18 cellular contexts compared by ENCODE assay signal in genomic region chr16:11624205-11624604, GRCh38. TPM values are rescaled to one million over a fixed set of nuclear protein-coding genes. Genes with fewer than 3 reads are reported as not detected.
DNase-seq lines count a peak whose midpoint lies in the region; ATAC-seq and TF ChIP-seq lines count a peak whose summit lies in the region.
"Had no signal": no experiment of that assay in that cellular context is flagged by ENCODE, and none has a peak within 500 bp of the region (broad histone marks: within the 10 kb centered on the region; RNA-seq: fewer than 3 reads in every experiment).

No MANE protein-coding gene starts in this region.

- POLR2A ChIA-PET in OCI-LY7 (lab: Charles Lee), result interaction anchor here (0.6 kb wide), 1 partner anchor 30 kb away, joined by 3 read pairs; no protein-coding TSS in a partner anchor
- POLR2A ChIA-PET in PC-9 (lab: Charles Lee; ENCODE audit: unreplicated experiment), result no interaction called here

- peaks cover 0 to 9% of the 10 kb centered on the region in 2 donors for H3K9me3 Mint-ChIP-seq in activated naive CD4-positive, alpha-beta T cell treated with anti-CD3 and anti-CD28 coated beads, Interleukin-2, amount 50 U/mL, for 72 hours
- H3K9me3 Mint-ChIP-seq in immature natural killer cell, result no peaks in the 10 kb centered on the region
- H3K9me3 Mint-ChIP-seq in stimulated activated naive B cell treated with anti-CD40 and anti-IgM and Interleukin-4, amounts not matched to agents 10 μg/mL and 1 μg/mL and 100 μg/mL, for 72 hours, result peaks cover 4% of the 10 kb centered on the region in 2 donors

- TF ChIP-seq CTCF in OCI-LY7 (conservative IDR thresholded peaks at IDR 0.05; ENCODE audit: low read length) (no peak), PC-9 (conservative IDR thresholded peaks at IDR 0.05) (no peak)

- H3K27me3 ChIP-seq in PC-9 (ENCODE audit: insufficient read depth, low read depth), result no peaks in the 10 kb centered on the region
- H3K27me3 ChIP-seq: ovary had no signal

- BruUV-seq in OCI-LY7 (replicated peaks; lab: Mats Ljungman, UMichigan) (no TSS peak), PC-9 (replicated peaks; lab: Mats Ljungman, UMichigan) (no TSS peak)

- no peak for ATAC-seq in activated naive CD4-positive, alpha-beta T cell treated with anti-CD3 and anti-CD28 coated beads, Interleukin-2, amount 50 U/mL, for 72 hours
- ATAC-seq in stimulated activated naive B cell treated with anti-CD40 and anti-IgM and Interleukin-4, amounts not matched to agents 10 μg/mL and 1 μg/mL and 100 μg/mL, for 72 hours (replicated peaks), result no peak
- ATAC-seq: HCT116 had no signal

- H3K79me2 ChIP-seq in OCI-LY7 (ENCODE audit: insufficient read depth, low read depth, low read length) (no peaks in the 10 kb centered on the region), PC-9 (ENCODE audit: low read depth) (no peaks in the 10 kb centered on the region)

- no peaks in the 10 kb centered on the region for H3K9me2 ChIP-seq in OCI-LY7 (ENCODE audit: insufficient read depth, low read length)
- no peaks in the 10 kb centered on the region for H3K9me2 ChIP-seq in PC-9 (ENCODE audit: insufficient read depth)

- no peak overlapping the region for H3K4me3 ChIP-seq in OCI-LY7 (ENCODE audit: low read depth, low read length, poor library complexity, severe bottlenecking)
- no peak overlapping the region for H3K4me3 ChIP-seq in PC-9
- H3K4me3 ChIP-seq: ovary had no signal

- peaks cover 8% of the 10 kb centered on the region for H3K36me3 ChIP-seq in OCI-LY7 (ENCODE audit: insufficient read depth, low read length)
- no peaks in the 10 kb centered on the region for H3K36me3 ChIP-seq in PC-9 (ENCODE audit: low read depth)
- H3K36me3 ChIP-seq: ovary, WERI-Rb-1 had no signal

- H2AFZ ChIP-seq in OCI-LY7 (ENCODE audit: low read length) (peak overlapping the region; percentile 88), PC-9 (no peak overlapping the region)

- peak overlapping the region; percentile 99 for H3K27ac ChIP-seq in OCI-LY7 (ENCODE audit: low read depth, low read length, poor library complexity, severe bottlenecking)
- no peak overlapping the region for H3K27ac ChIP-seq in PC-9
- H3K27ac ChIP-seq: ovary, WERI-Rb-1 had no signal

- H3K9me3 ChIP-seq in OCI-LY7 (ENCODE audit: low read length) (peaks cover 12% of the 10 kb centered on the region), PC-9 (ENCODE audit: insufficient read depth, low read depth) (no peaks in the 10 kb centered on the region)
- H3K9me3 ChIP-seq: ovary had no signal

- H3K4me1 ChIP-seq in OCI-LY7 (ENCODE audit: insufficient read depth, low read length, poor library complexity, severe bottlenecking), result peaks cover 93% of the 10 kb centered on the region
- peaks cover 40% of the 10 kb centered on the region for H3K4me1 ChIP-seq in PC-9 (replicated peaks; ENCODE audit: insufficient read depth)

- peak overlapping the region; percentile 48 for H3K4me2 ChIP-seq in OCI-LY7 (ENCODE audit: low read length)
- H3K4me2 ChIP-seq in PC-9, result no peak overlapping the region

- no peak for DNase-seq in activated naive CD4-positive, alpha-beta T cell treated with anti-CD3 and anti-CD28 coated beads, Interleukin-2, amount 50 U/mL, for 72 hours (ENCODE audit: low spot score in 2 of 2)
- no peak for DNase-seq in activated naive CD4-positive, alpha-beta T cell treated with anti-CD3 and anti-CD28 coated beads, Interleukin-2, amount 50 U/mL, for 16 hours
- DNase-seq in OCI-LY7 (ENCODE audit: low spot score), result no peak
- DNase-seq in immature natural killer cell, result no peak
- no peak for DNase-seq in stimulated activated naive B cell treated with anti-CD40 and anti-IgM and Interleukin-4, amounts not matched to agents 10 μg/mL and 1 μg/mL and 100 μg/mL, for 72 hours
- no peak for DNase-seq in NCI-H1105 (lab: John Stamatoyannopoulos, UW)
- no peak for DNase-seq in NOMO-1 (lab: John Stamatoyannopoulos, UW; ENCODE audit: unreplicated experiment in 2 of 2)
- no peak for DNase-seq in PC-9
- DNase-seq: activated CD8-positive, alpha-beta memory T cell treated with anti-CD3 and anti-CD28 coated beads, Interleukin-2, amount 50 U/mL, for 48 hours; DMS 273 treated with DMSO at 0.1 percent for 48 hours; endodermal cell; midbrain; NCI-H2029; NCI-H526; ovary; stimulated activated CD4-positive, alpha-beta T cell treated with anti-CD3 and anti-CD28 coated beads, Interleukin-2, amount 100 ng/mL, for 48 hours; WERI-Rb-1 had no signal

- no peaks in the 10 kb centered on the region for H4K20me1 ChIP-seq in OCI-LY7 (ENCODE audit: insufficient read depth, low read length)
- no peaks in the 10 kb centered on the region for H4K20me1 ChIP-seq in PC-9 (ENCODE audit: insufficient read depth)

- H3K4me1 Mint-ChIP-seq in immature natural killer cell, result peaks cover 66 to 70% of the 10 kb centered on the region in 2 donors
- H3K4me1 Mint-ChIP-seq in stimulated activated naive B cell treated with anti-CD40 and anti-IgM and Interleukin-4, amounts not matched to agents 10 μg/mL and 1 μg/mL and 100 μg/mL, for 72 hours, result peaks cover 47 to 69% of the 10 kb centered on the region in 2 donors

- H3K4me3 Mint-ChIP-seq in immature natural killer cell, result peak overlapping the region; percentile 50 to 70 (median 63)
- H3K4me3 Mint-ChIP-seq in stimulated activated naive B cell treated with anti-CD40 and anti-IgM and Interleukin-4, amounts not matched to agents 10 μg/mL and 1 μg/mL and 100 μg/mL, for 72 hours, result peak overlapping the region in 1 of 2 donors; percentile 29
- H3K4me3 Mint-ChIP-seq: endodermal cell had no signal

- intact Hi-C loops in OCI-LY7 (cut with micrococcal nuclease; ENCODE audit: unreplicated experiment), result loop anchor here (5.0 kb wide), 1 partner anchor 312 kb away; no protein-coding TSS in a partner anchor
- intact Hi-C loops in PC-9 (cut with micrococcal nuclease; ENCODE audit: unreplicated experiment), result no loop called here

- H3K27ac Mint-ChIP-seq in activated naive CD4-positive, alpha-beta T cell treated with anti-CD3 and anti-CD28 coated beads, Interleukin-2, amount 50 U/mL, for 72 hours, result peak overlapping the region; percentile 4 to 7
- peak overlapping the region; percentile 60 to 82 (median 77) for H3K27ac Mint-ChIP-seq in immature natural killer cell
- peak overlapping the region; percentile 90 for H3K27ac Mint-ChIP-seq in stimulated activated naive B cell treated with anti-CD40 and anti-IgM and Interleukin-4, amounts not matched to agents 10 μg/mL and 1 μg/mL and 100 μg/mL, for 72 hours
- H3K27ac Mint-ChIP-seq: endodermal cell had no signal

- H3F3A ChIP-seq in PC-9 (ENCODE audit: insufficient read depth, low read depth), result peaks cover 33% of the 10 kb centered on the region

- peaks cover 5 to 14% (median 13%) of the 10 kb centered on the region in 3 donors for H3K27me3 Mint-ChIP-seq in immature natural killer cell (ENCODE audit: low read depth in 3 of 3)
- no peaks in the 10 kb centered on the region for H3K27me3 Mint-ChIP-seq in stimulated activated naive B cell treated with anti-CD40 and anti-IgM and Interleukin-4, amounts not matched to agents 10 μg/mL and 1 μg/mL and 100 μg/mL, for 72 hours

- peaks cover 0 to 23% of the 10 kb centered on the region in 2 donors for H3K36me3 Mint-ChIP-seq in activated naive CD4-positive, alpha-beta T cell treated with anti-CD3 and anti-CD28 coated beads, Interleukin-2, amount 50 U/mL, for 72 hours
- no peaks in the 10 kb centered on the region for H3K36me3 Mint-ChIP-seq in immature natural killer cell
- peaks cover 6 to 8% of the 10 kb centered on the region in 2 donors for H3K36me3 Mint-ChIP-seq in stimulated activated naive B cell treated with anti-CD40 and anti-IgM and Interleukin-4, amounts not matched to agents 10 μg/mL and 1 μg/mL and 100 μg/mL, for 72 hours

- CTCF ChIA-PET in OCI-LY7 (lab: Charles Lee; ENCODE audit: unreplicated experiment) (no interaction called here), PC-9 (lab: Charles Lee) (no interaction called here)

RNA-seq across cellular contexts. Expression of gene LITAF, which starts 37.5 kb away (rescaled TPM):
- 100 to 1,000 TPM in 1 of 2 donors, 10 to 100 TPM in 1; 91.0 to 112 TPM for total RNA-seq in activated naive CD4-positive, alpha-beta T cell treated with anti-CD3 and anti-CD28 coated beads, Interleukin-2, amount 50 U/mL, for 72 hours
- 12.2 and 18.4 TPM in 2 replicates for total RNA-seq in OCI-LY7 (2014; rRNA removed; shearing (Covaris generic))
- 34.2 and 43.2 TPM in 2 replicates for total RNA-seq in OCI-LY7 (2022)
- 1,000 to 10,000 TPM; 1,031 to 1,827 (median 1,086) TPM for polyA plus RNA-seq in immature natural killer cell
- total RNA-seq in PC-9 (2021), result 232 and 244 TPM in 2 replicates

RNA-seq across cellular contexts. Expression of gene SNN, which starts 44.0 kb away (rescaled TPM):
- total RNA-seq in activated naive CD4-positive, alpha-beta T cell treated with anti-CD3 and anti-CD28 coated beads, Interleukin-2, amount 50 U/mL, for 72 hours, result 10 to 100 TPM; 11.0 to 14.4 TPM
- total RNA-seq in OCI-LY7 (2014; rRNA removed; shearing (Covaris generic)), result 28.3 and 31.8 TPM in 2 replicates
- total RNA-seq in OCI-LY7 (2022) (27.8 and 31.6 TPM in 2 replicates), PC-9 (2021) (12.6 and 17.0 TPM in 2 replicates)
- polyA plus RNA-seq in immature natural killer cell, result 10 to 100 TPM in 1 of 3 donors, 1 to 10 TPM in 2; 2.4 to 11.1 (median 4.9) TPM

Comparison
In these comparisons a context has a peak if more than half of its experiments do, and no peak if none do; other contexts are left out.
1. H3K27ac Mint-ChIP-seq: peak in every context shown above with its lines; median percentile 90 in stimulated activated naive B cell treated with anti-CD40 and anti-IgM and Interleukin-4, amounts not matched to agents 10 μg/mL and 1 μg/mL and 100 μg/mL, for 72 hours; 77 in immature natural killer cell; 6 in activated naive CD4-positive, alpha-beta T cell treated with anti-CD3 and anti-CD28 coated beads, Interleukin-2, amount 50 U/mL, for 72 hours.